1 cellular context compared by ENCODE assay signal in the genomic region with DNA sequence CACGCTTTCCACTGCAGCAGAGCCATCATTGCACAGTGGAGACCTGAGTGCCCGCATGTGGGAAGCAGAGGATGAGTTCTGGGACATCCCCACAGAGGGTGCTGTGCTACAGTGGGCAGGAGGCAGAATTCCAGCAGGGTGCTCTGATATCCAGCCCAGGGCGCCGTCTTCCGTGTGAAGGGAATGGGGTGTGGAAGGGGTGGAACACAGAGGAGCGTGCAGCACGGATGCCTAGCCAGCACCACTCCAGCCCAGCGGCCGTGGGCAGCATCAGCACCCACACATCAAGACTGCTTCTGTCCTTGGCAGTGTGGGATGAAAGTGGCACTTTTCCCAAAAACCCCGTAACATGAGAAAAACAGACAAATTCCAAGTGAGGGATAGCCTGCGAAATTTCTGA.
TF ChIP-seq lines count a peak whose summit lies in the region.

No MANE protein-coding gene starts in this region.

TF ChIP-seq in HEK293, 187 proteins besides CTCF, POLR2A, EP300 and RAD21 (continued from another document):
- TF ChIP-seq ZFHX2 (tag by site-specific recombination; conservative IDR thresholded peaks at IDR 0.05) (peak; percentile 75), WT1 (tag by site-specific recombination; IDR thresholded peaks at IDR 0.05) (no peak)
- TF ChIP-seq, protein P1, sequence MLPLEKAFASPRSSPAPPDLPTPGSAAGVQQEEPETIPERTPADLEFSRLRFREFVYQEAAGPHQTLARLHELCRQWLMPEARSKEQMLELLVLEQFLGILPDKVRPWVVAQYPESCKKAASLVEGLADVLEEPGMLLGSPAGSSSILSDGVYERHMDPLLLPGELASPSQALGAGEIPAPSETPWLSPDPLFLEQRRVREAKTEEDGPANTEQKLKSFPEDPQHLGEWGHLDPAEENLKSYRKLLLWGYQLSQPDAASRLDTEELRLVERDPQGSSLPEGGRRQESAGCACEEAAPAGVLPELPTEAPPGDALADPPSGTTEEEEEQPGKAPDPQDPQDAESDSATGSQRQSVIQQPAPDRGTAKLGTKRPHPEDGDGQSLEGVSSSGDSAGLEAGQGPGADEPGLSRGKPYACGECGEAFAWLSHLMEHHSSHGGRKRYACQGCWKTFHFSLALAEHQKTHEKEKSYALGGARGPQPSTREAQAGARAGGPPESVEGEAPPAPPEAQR (tag by site-specific recombination; IDR thresholded peaks at IDR 0.05), result no peak
